Comparison of ENCODE assay signal across 16 cellular contexts in the genomic region with DNA sequence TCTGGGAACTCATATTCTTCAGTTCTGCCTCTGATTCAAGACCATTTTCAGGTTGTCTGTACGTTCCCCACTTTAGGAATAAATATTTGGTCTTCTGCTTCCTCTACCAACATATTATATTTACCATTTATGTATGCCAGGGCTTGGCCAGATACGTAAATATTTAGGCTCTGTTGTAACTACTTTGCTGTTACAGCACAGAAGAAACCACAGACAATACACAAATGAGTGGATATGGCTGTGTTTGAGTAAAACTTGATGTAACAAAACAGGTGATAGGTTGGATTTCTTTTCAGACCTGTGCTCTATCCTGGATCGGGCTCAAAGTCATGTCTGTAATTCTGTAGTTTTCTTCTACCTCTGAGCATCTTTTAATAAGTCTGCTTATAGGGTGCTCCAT. TPM values are rescaled to one million over a fixed set of nuclear protein-coding genes. Genes with fewer than 3 reads are reported as not detected.
DNase-seq lines count a peak whose midpoint lies in the region; ATAC-seq and TF ChIP-seq lines count a peak whose summit lies in the region.
"Had no signal": no experiment of that assay in that cellular context is flagged by ENCODE, and none has a peak within 500 bp of the region (broad histone marks: within the 10 kb centered on the region; RNA-seq: fewer than 3 reads in every experiment).

No MANE protein-coding gene starts in this region.

- ATAC-seq in CD4-positive, CD25-positive, alpha-beta regulatory T cell (ENCODE audit: low read depth in 2 of 2) = no peak
- ATAC-seq in GM21515 (IDR thresholded peaks at IDR 0.05; ENCODE audit: unreplicated experiment) = peak; percentile 48
- peak; percentile 15 for ATAC-seq in mucosa of descending colon
- no peak for ATAC-seq in gastrocnemius medialis
- no peak for ATAC-seq in right cardiac atrium
- ATAC-seq: heart left ventricle, right lobe of liver had no signal

- peaks cover 32% of the 10 kb centered on the region for H3K4me1 ChIP-seq in CD4-positive, CD25-positive, alpha-beta regulatory T cell (ENCODE audit: control insufficient read depth, insufficient read depth, low read length, poor library complexity, severe bottlenecking)
- H3K4me1 ChIP-seq in mucosa of descending colon (ENCODE audit: low read depth) = no peaks in the 10 kb centered on the region
- H3K4me1 ChIP-seq in gastrocnemius medialis = peaks cover 0 to 4% of the 10 kb centered on the region in 2 donors
- H3K4me1 ChIP-seq in right cardiac atrium (ENCODE audit: control insufficient read depth, insufficient read depth, low read length) = no peaks in the 10 kb centered on the region
- peaks cover 12 to 86% (median 47%) of the 10 kb centered on the region in 6 donors for H3K4me1 ChIP-seq in spleen
- H3K4me1 ChIP-seq: testis had no signal

- H3K4me3 Mint-ChIP-seq in CD4-positive, CD25-positive, alpha-beta regulatory T cell = peak overlapping the region in 3 of 4 donors; percentile 12 to 68 (median 44)
- no peak overlapping the region for H3K4me3 Mint-ChIP-seq in activated T-helper 1 cell treated with anti-CD3 and anti-CD28 coated beads, Interleukin-12 subunit alpha, Interleukin-12 subunit beta, Interleukin-2, Interleukin-4 antibody, amounts not matched to agents 30 ng/mL and 10 ng/mL and 1 ng/mL, durations not matched to agents 14 hours and 24 hours and 36 hours

- peaks cover 16% of the 10 kb centered on the region for H3K36me3 Mint-ChIP-seq in CD4-positive, CD25-positive, alpha-beta regulatory T cell
- peaks cover 23% of the 10 kb centered on the region for H3K36me3 Mint-ChIP-seq in activated T-helper 1 cell treated with anti-CD3 and anti-CD28 coated beads, Interleukin-12 subunit alpha, Interleukin-12 subunit beta, Interleukin-2, Interleukin-4 antibody, amounts not matched to agents 30 ng/mL and 10 ng/mL and 1 ng/mL, durations not matched to agents 14 hours and 24 hours and 36 hours (ENCODE audit: low read depth)

- 85% methylated on average over 3 of the region's 3 CpGs for WGBS in right cardiac atrium
- 65 to 74% (median 68%) methylated on average over 3 of the region's 3 CpGs for WGBS in spleen, 5 donors

- in situ Hi-C loops in gastrocnemius medialis (cut with MboI; ENCODE audit: low sequenced_read_pairs in 4 of 4) = no loop called here

- no peak overlapping the region for H3K27ac ChIP-seq in CD4-positive, CD25-positive, alpha-beta regulatory T cell (ENCODE audit: insufficient read depth, low read length, poor library complexity, severe bottlenecking)
- H3K27ac ChIP-seq in gastrocnemius medialis (no peak overlapping the region), right cardiac atrium (ENCODE audit: low read length) (no peak overlapping the region), spleen (no peak overlapping the region)
- H3K27ac ChIP-seq: right lobe of liver, testis had no signal

- peaks cover 40% of the 10 kb centered on the region for H3K36me3 ChIP-seq in CD4-positive, CD25-positive, alpha-beta regulatory T cell (ENCODE audit: control insufficient read depth, insufficient read depth, low read length)
- H3K36me3 ChIP-seq in mucosa of descending colon (ENCODE audit: low read depth) = no peaks in the 10 kb centered on the region
- peaks cover 0 to 37% of the 10 kb centered on the region in 2 donors for H3K36me3 ChIP-seq in gastrocnemius medialis
- H3K36me3 ChIP-seq in spleen = peaks cover 0 to 57% (median 40%) of the 10 kb centered on the region in 6 donors

- no peaks in the 10 kb centered on the region for H3K27me3 ChIP-seq in CD4-positive, CD25-positive, alpha-beta regulatory T cell (ENCODE audit: control insufficient read depth, insufficient read depth, low read length)
- no peaks in the 10 kb centered on the region for H3K27me3 ChIP-seq in gastrocnemius medialis
- H3K27me3 ChIP-seq in right cardiac atrium (ENCODE audit: control insufficient read depth, insufficient read depth) = no peaks in the 10 kb centered on the region
- no peaks in the 10 kb centered on the region for H3K27me3 ChIP-seq in spleen (replicated peaks in 1 of 7)
- H3K27me3 ChIP-seq: heart left ventricle, right lobe of liver, testis had no signal

- peaks cover 38 to 65% (median 54%) of the 10 kb centered on the region in 4 donors for H3K4me1 Mint-ChIP-seq in CD4-positive, CD25-positive, alpha-beta regulatory T cell
- H3K4me1 Mint-ChIP-seq in activated T-helper 1 cell treated with anti-CD3 and anti-CD28 coated beads, Interleukin-12 subunit alpha, Interleukin-12 subunit beta, Interleukin-2, Interleukin-4 antibody, amounts not matched to agents 30 ng/mL and 10 ng/mL and 1 ng/mL, durations not matched to agents 14 hours and 24 hours and 36 hours (ENCODE audit: low read depth) = peaks cover 42% of the 10 kb centered on the region

- H3K9me3 Mint-ChIP-seq in CD4-positive, CD25-positive, alpha-beta regulatory T cell = no peaks in the 10 kb centered on the region
- H3K9me3 Mint-ChIP-seq in activated T-helper 1 cell treated with anti-CD3 and anti-CD28 coated beads, Interleukin-12 subunit alpha, Interleukin-12 subunit beta, Interleukin-2, Interleukin-4 antibody, amounts not matched to agents 30 ng/mL and 10 ng/mL and 1 ng/mL, durations not matched to agents 14 hours and 24 hours and 36 hours = no peaks in the 10 kb centered on the region

- TF ChIP-seq POLR2A in gastrocnemius medialis (IDR thresholded peaks at IDR 0.05) (no peak), spleen (IDR thresholded peaks at IDR 0.05) (no peak)

- H3K27ac Mint-ChIP-seq in CD4-positive, CD25-positive, alpha-beta regulatory T cell = peak overlapping the region; percentile 28 to 62 (median 54)
- peak overlapping the region; percentile 70 for H3K27ac Mint-ChIP-seq in activated T-helper 1 cell treated with anti-CD3 and anti-CD28 coated beads, Interleukin-12 subunit alpha, Interleukin-12 subunit beta, Interleukin-2, Interleukin-4 antibody, amounts not matched to agents 30 ng/mL and 10 ng/mL and 1 ng/mL, durations not matched to agents 14 hours and 24 hours and 36 hours

- intact Hi-C loops in activated T-helper 1 cell treated with anti-CD3 and anti-CD28 coated beads, Interleukin-12 subunit alpha, Interleukin-12 subunit beta, Interleukin-2, Interleukin-4 antibody, amounts not matched to agents 30 ng/mL and 10 ng/mL and 1 ng/mL, durations not matched to agents 14 hours and 24 hours and 36 hours (cut with micrococcal nuclease) = no loop called here
- intact Hi-C loops in mucosa of descending colon (cut with DNase I, micrococcal nuclease) = no loop called here
- intact Hi-C loops in gastrocnemius medialis (cut with DNase I; ENCODE audit: low total_unique reads) = no loop called here
- intact Hi-C loops in right cardiac atrium (cut with DNase I) = no loop called here
- intact Hi-C loops in spleen (cut with DNase I; ENCODE audit: low total_unique reads) = no loop called here

- H3K4me3 ChIP-seq in CD4-positive, CD25-positive, alpha-beta regulatory T cell (ENCODE audit: low read depth, low read length) = peak overlapping the region; percentile 33
- H3K4me3 ChIP-seq in mucosa of descending colon (no peak overlapping the region), gastrocnemius medialis (no peak overlapping the region), right cardiac atrium (ENCODE audit: low read length) (no peak overlapping the region), spleen (no peak overlapping the region)
- H3K4me3 ChIP-seq: heart left ventricle, right lobe of liver, testis had no signal

- no peak for TF ChIP-seq CTCF in mucosa of descending colon (IDR thresholded peaks at IDR 0.05)
- TF ChIP-seq CTCF in gastrocnemius medialis (IDR thresholded peaks at IDR 0.05 in 4 of 5, conservative IDR thresholded peaks at IDR 0.05 in 1 of 5) = no peak
- TF ChIP-seq CTCF in spleen (IDR thresholded peaks at IDR 0.05 in 8 of 11, conservative IDR thresholded peaks at IDR 0.05 in 3 of 11) = no peak

- no peaks in the 10 kb centered on the region for H3K9me3 ChIP-seq in CD4-positive, CD25-positive, alpha-beta regulatory T cell (ENCODE audit: control insufficient read depth in 2 of 2, low read length in 2 of 2)
- H3K9me3 ChIP-seq in mucosa of descending colon (no peaks in the 10 kb centered on the region), gastrocnemius medialis (no peaks in the 10 kb centered on the region), right cardiac atrium (ENCODE audit: control insufficient read depth, low read length) (no peaks in the 10 kb centered on the region), spleen (no peaks in the 10 kb centered on the region)
- H3K9me3 ChIP-seq: heart left ventricle, right lobe of liver, testis had no signal

- H3K27me3 Mint-ChIP-seq in CD4-positive, CD25-positive, alpha-beta regulatory T cell = no peaks in the 10 kb centered on the region
- no peaks in the 10 kb centered on the region for H3K27me3 Mint-ChIP-seq in activated T-helper 1 cell treated with anti-CD3 and anti-CD28 coated beads, Interleukin-12 subunit alpha, Interleukin-12 subunit beta, Interleukin-2, Interleukin-4 antibody, amounts not matched to agents 30 ng/mL and 10 ng/mL and 1 ng/mL, durations not matched to agents 14 hours and 24 hours and 36 hours (ENCODE audit: insufficient read depth)

- peak in 2 of 3 donors; percentile 19 to 34 for DNase-seq in CD4-positive, CD25-positive, alpha-beta regulatory T cell
- DNase-seq in activated T-helper 1 cell treated with anti-CD3 and anti-CD28 coated beads, Interleukin-12 subunit alpha, Interleukin-12 subunit beta, Interleukin-2, Interleukin-4 antibody, amounts not matched to agents 30 ng/mL and 10 ng/mL and 1 ng/mL, durations not matched to agents 14 hours and 24 hours and 36 hours (ENCODE audit: low spot score) = no peak
- DNase-seq in mucosa of descending colon = no peak
- no peak for DNase-seq in gastrocnemius medialis
- no peak for DNase-seq in right cardiac atrium
- no peak for DNase-seq in spleen
- no peak for DNase-seq in iPS-NIHi7 (ENCODE audit: extremely low spot score)
- DNase-seq: heart left ventricle; kidney; mesendoderm; NCI-H2029 treated with DMSO at 0.1 percent for 48 hours; NCI-H524; right lobe of liver; stimulated activated CD4-positive, alpha-beta T cell treated with anti-CD3 and anti-CD28 coated beads, Interleukin-1b, Interleukin-23, amount 100 ng/mL, for 48 hours; testis had no signal

RNA-seq across cellular contexts. Expression of a gene that starts 37.5 kb away (rescaled TPM):
- total RNA-seq in CD4-positive, CD25-positive, alpha-beta regulatory T cell = 290 TPM
- polyA plus RNA-seq in CD4-positive, CD25-positive, alpha-beta regulatory T cell = 100 to 1,000 TPM; 399 to 465 (median 425) TPM
- total RNA-seq in activated T-helper 1 cell treated with anti-CD3 and anti-CD28 coated beads, Interleukin-12 subunit alpha, Interleukin-12 subunit beta, Interleukin-2, Interleukin-4 antibody, amounts not matched to agents 30 ng/mL and 10 ng/mL and 1 ng/mL, durations not matched to agents 14 hours and 24 hours and 36 hours = 244 and 263 TPM in 2 replicates
- total RNA-seq in mucosa of descending colon = 100 to 1,000 TPM; 158 to 182 (median 168) TPM
- total RNA-seq in gastrocnemius medialis = 10 to 100 TPM; 58.4 to 93.8 (median 71.9) TPM
- total RNA-seq in right cardiac atrium = 10 to 100 TPM; 65.7 to 87.5 (median 68.7) TPM
- polyA plus RNA-seq in right cardiac atrium = 47.6 TPM
- total RNA-seq in spleen = 100 to 1,000 TPM; 178 to 321 (median 249) TPM
- 100 to 1,000 TPM; 107 to 157 (median 132) TPM for polyA plus RNA-seq in spleen

RNA-seq across cellular contexts. Expression of a gene that starts 38.6 kb away (rescaled TPM):
- total RNA-seq in CD4-positive, CD25-positive, alpha-beta regulatory T cell = 37.0 TPM
- polyA plus RNA-seq in CD4-positive, CD25-positive, alpha-beta regulatory T cell = 10 to 100 TPM; 28.9 to 36.7 (median 31.8) TPM
- 123 and 135 TPM in 2 replicates for total RNA-seq in activated T-helper 1 cell treated with anti-CD3 and anti-CD28 coated beads, Interleukin-12 subunit alpha, Interleukin-12 subunit beta, Interleukin-2, Interleukin-4 antibody, amounts not matched to agents 30 ng/mL and 10 ng/mL and 1 ng/mL, durations not matched to agents 14 hours and 24 hours and 36 hours
- total RNA-seq in mucosa of descending colon (10 to 100 TPM; 27.7 to 39.6 (median 32.3) TPM), gastrocnemius medialis (10 to 100 TPM; 13.0 to 43.1 (median 25.9) TPM), right cardiac atrium (10 to 100 TPM; 21.8 to 30.3 (median 25.6) TPM), spleen (10 to 100 TPM; 41.1 to 61.4 (median 53.4) TPM)
- polyA plus RNA-seq in right cardiac atrium (14.4 TPM), spleen (10 to 100 TPM; 19.7 to 26.7 (median 20.3) TPM)

Comparison
In these comparisons a context has a peak if more than half of its experiments do, and no peak if none do; other contexts are left out.
1. ATAC-seq: peak in GM21515 (single experiment) and mucosa of descending colon (single experiment); none in CD4-positive, CD25-positive, alpha-beta regulatory T cell (0 of 2), gastrocnemius medialis (0 of 2) and right cardiac atrium (0 of 2).
2. DNase-seq: peak in CD4-positive, CD25-positive, alpha-beta regulatory T cell (2 of 3); none in activated T-helper 1 cell treated with anti-CD3 and anti-CD28 coated beads, Interleukin-12 subunit alpha, Interleukin-12 subunit beta, Interleukin-2, Interleukin-4 antibody, amounts not matched to agents 30 ng/mL and 10 ng/mL and 1 ng/mL, durations not matched to agents 14 hours and 24 hours and 36 hours (single experiment), mucosa of descending colon (0 of 3), gastrocnemius medialis (0 of 2), right cardiac atrium (0 of 3), spleen (single experiment) and iPS-NIHi7 (single experiment).